Comparison of ENCODE assay signal across 9 cellular contexts in genomic region chr2:185979546-185980071, GRCh38.
DNase-seq lines count a peak whose midpoint lies in the region; ATAC-seq lines count a peak whose summit lies in the region.
"Had no signal": no experiment of that assay in that cellular context is flagged by ENCODE, and none has a peak within 500 bp of the region (broad histone marks: within the 10 kb centered on the region; RNA-seq: fewer than 3 reads in every experiment).

No MANE protein-coding gene starts in this region.

- H3K36me3 ChIP-seq in adipocyte (ENCODE audit: control insufficient read depth, insufficient read depth, low read length, severe bottlenecking) (no peaks in the 10 kb centered on the region), trophoblast cell (ENCODE audit: control insufficient read depth in 1 of 2, insufficient read depth in 2 of 2, low read length in 2 of 2) (no peaks in the 10 kb centered on the region)

- H3K79me1 ChIP-seq in trophoblast cell (ENCODE audit: low read length) = no peaks in the 10 kb centered on the region

- H3K18ac ChIP-seq in trophoblast cell (ENCODE audit: low read length) = no peak overlapping the region

- H2BK5ac ChIP-seq in trophoblast cell (ENCODE audit: low read depth, low read length, poor library complexity) = no peak overlapping the region

- WGBS in trophoblast cell (ENCODE audit: extremely low coverage, insufficient coverage, insufficient read length) = no CpG with 5 or more reads among the region's 2 CpGs

- H3K4me1 Mint-ChIP-seq in activated T-cell treated with anti-CD3 and anti-CD28 coated beads, Interleukin-2, amount 50 U/mL, for 4 hours (ENCODE audit: low read depth) = no peaks in the 10 kb centered on the region
- H3K4me1 Mint-ChIP-seq: T-helper 17 cell had no signal

- H3K4me3 Mint-ChIP-seq in activated T-cell treated with anti-CD3 and anti-CD28 coated beads, Interleukin-2, amount 50 U/mL, for 4 hours = no peak overlapping the region
- H3K4me3 Mint-ChIP-seq: T-helper 17 cell had no signal

- peak; percentile 38 to 46 for ATAC-seq in activated T-cell treated with anti-CD3 and anti-CD28 coated beads, Interleukin-2, amount 50 U/mL, for 4 hours
- ATAC-seq in HG02759 (IDR thresholded peaks at IDR 0.05; ENCODE audit: unreplicated experiment) (no peak), HG03342 (IDR thresholded peaks at IDR 0.05; ENCODE audit: unreplicated experiment) (no peak)
- ATAC-seq: T-helper 17 cell had no signal

- H3K27me3 ChIP-seq in adipocyte (replicated peaks; ENCODE audit: control insufficient read depth, insufficient read depth, low read length) (no peaks in the 10 kb centered on the region), trophoblast cell (ENCODE audit: insufficient read depth, low read length) (no peaks in the 10 kb centered on the region)

- H3K4ac ChIP-seq in trophoblast cell (ENCODE audit: low read depth, low read length) = no peak overlapping the region

- no peak overlapping the region for H3K4me2 ChIP-seq in trophoblast cell (ENCODE audit: low read length)

- no peak overlapping the region for H3K14ac ChIP-seq in trophoblast cell (ENCODE audit: low read length)

- H3K4me1 ChIP-seq in adipocyte (ENCODE audit: control insufficient read depth, insufficient read depth, low read length) = no peaks in the 10 kb centered on the region
- no peaks in the 10 kb centered on the region for H3K4me1 ChIP-seq in trophoblast cell (ENCODE audit: control insufficient read depth in 1 of 2, insufficient read depth in 2 of 2, low read length in 2 of 2)

- H3K79me2 ChIP-seq in trophoblast cell (ENCODE audit: control insufficient read depth, insufficient read depth, low read length, poor library complexity) = no peaks in the 10 kb centered on the region

- H4K8ac ChIP-seq in trophoblast cell (ENCODE audit: low read depth, low read length) = no peak overlapping the region

- no peak overlapping the region for H3K27ac ChIP-seq in trophoblast cell (ENCODE audit: low read depth, low read length)

- DNase-seq in activated T-cell treated with anti-CD3 and anti-CD28 coated beads, Interleukin-2, amount 50 U/mL, for 4 hours = no peak
- DNase-seq in activated T-cell treated with anti-CD3 and anti-CD28 coated beads for 4 hours (no peak), HT-29 (ENCODE audit: low spot score) (peak; percentile 24), adipocyte (ENCODE audit: low read depth) (peak; percentile 2), trophoblast cell (peak; percentile 51 to 69), NCI-H2227 treated with DMSO at 0.1 percent for 48 hours (lab: John Stamatoyannopoulos, UW) (no peak)
- DNase-seq: T-helper 17 cell had no signal

- no peaks in the 10 kb centered on the region for H3K9me3 Mint-ChIP-seq in activated T-cell treated with anti-CD3 and anti-CD28 coated beads, Interleukin-2, amount 50 U/mL, for 4 hours

- H3K9me3 ChIP-seq in adipocyte (ENCODE audit: control insufficient read depth, low read length) (no peaks in the 10 kb centered on the region), trophoblast cell (ENCODE audit: insufficient read depth, low read depth, low read length) (no peaks in the 10 kb centered on the region)

- H2AK5ac ChIP-seq in trophoblast cell (ENCODE audit: low read length) = no peak overlapping the region

- no peak overlapping the region for H3K9ac ChIP-seq in adipocyte (ENCODE audit: low read length)
- H3K9ac ChIP-seq in trophoblast cell (ENCODE audit: low read length) = no peak overlapping the region

- no peak overlapping the region for H4K12ac ChIP-seq in trophoblast cell (ENCODE audit: low read depth, low read length)

- H3K27me3 Mint-ChIP-seq in activated T-cell treated with anti-CD3 and anti-CD28 coated beads, Interleukin-2, amount 50 U/mL, for 4 hours (ENCODE audit: low read depth) = no peaks in the 10 kb centered on the region
- H3K27me3 Mint-ChIP-seq: T-helper 17 cell had no signal

- no peak overlapping the region for H2AFZ ChIP-seq in trophoblast cell (ENCODE audit: insufficient read depth, low read length, poor library complexity)

- no peak overlapping the region for H3K23ac ChIP-seq in trophoblast cell (ENCODE audit: low read length)

- no peak overlapping the region for H4K91ac ChIP-seq in trophoblast cell (ENCODE audit: low read depth, low read length)

- H2BK120ac ChIP-seq in trophoblast cell (ENCODE audit: insufficient read depth, low read length, poor library complexity) = no peak overlapping the region

- H2BK12ac ChIP-seq in trophoblast cell (ENCODE audit: low read length) = no peak overlapping the region

- no peaks in the 10 kb centered on the region for H3K36me3 Mint-ChIP-seq in activated T-cell treated with anti-CD3 and anti-CD28 coated beads, Interleukin-2, amount 50 U/mL, for 4 hours (ENCODE audit: insufficient read depth)

- H3K4me3 ChIP-seq in adipocyte (ENCODE audit: low read length) = no peak overlapping the region
- no peak overlapping the region for H3K4me3 ChIP-seq in trophoblast cell (ENCODE audit: low read depth, low read length)

Comparison
In these comparisons a context has a peak if more than half of its experiments do, and no peak if none do; other contexts are left out.
1. ATAC-seq: peak in activated T-cell treated with anti-CD3 and anti-CD28 coated beads, Interleukin-2, amount 50 U/mL, for 4 hours (2 of 2); none in HG02759 (single experiment) and HG03342 (single experiment).
2. DNase-seq: peak in HT-29 (single experiment), adipocyte (single experiment) and trophoblast cell (2 of 2); none in activated T-cell treated with anti-CD3 and anti-CD28 coated beads, Interleukin-2, amount 50 U/mL, for 4 hours (single experiment), activated T-cell treated with anti-CD3 and anti-CD28 coated beads for 4 hours (single experiment) and NCI-H2227 treated with DMSO at 0.1 percent for 48 hours (single experiment).